ENCODE assay signal across 2 cellular contexts in genomic region chr7:106504207-106504606, GRCh38.
A peak's percentile ranks its signal among the peaks of the same experiment; 100 is the strongest.
TF ChIP-seq lines count a peak whose summit lies in the region.

No MANE protein-coding gene starts in this region.

TF ChIP-seq in A549, 52 proteins besides CTCF, POLR2A, EP300 and RAD21:
- TF ChIP-seq PBX3 (IDR thresholded peaks at IDR 0.05) (no peak), MAFK (IDR thresholded peaks at IDR 0.05; ENCODE audit: partially characterized antibody) (peak; percentile 18)

TF ChIP-seq in K562, 482 proteins besides CTCF, POLR2A, EP300 and RAD21 (continues in another document):
- no peak for TF ChIP-seq PBX2 (CRISPR knock-in tag; IDR thresholded peaks at IDR 0.05; ENCODE audit: low read depth)
- TF ChIP-seq PBX2 (tag; conservative IDR thresholded peaks at IDR 0.05; ENCODE audit: low read depth) = no peak
- TF ChIP-seq POU5F1 (IDR thresholded peaks at IDR 0.05; ENCODE audit: borderline replicate concordance, low read depth, low read length, partially characterized antibody) = no peak
- no peak for TF ChIP-seq DLX4 (CRISPR knock-in tag; IDR thresholded peaks at IDR 0.05)
- no peak for TF ChIP-seq HDAC1 (IDR thresholded peaks at IDR 0.05)
- peak; percentile 67; the same call in 1 of the 2 replicates for TF ChIP-seq ATF4 (CRISPR knock-in tag; IDR thresholded peaks at IDR 0.05)
- no peak for TF ChIP-seq ZNF764 (CRISPR knock-in tag; IDR thresholded peaks at IDR 0.05; ENCODE audit: low read depth)
- no peak for TF ChIP-seq FOXA3 (CRISPR knock-in tag; conservative IDR thresholded peaks at IDR 0.05 in 1 of 2, IDR thresholded peaks at IDR 0.05 in 1 of 2)
- peak; percentile 43 for TF ChIP-seq ATF3 (IDR thresholded peaks at IDR 0.05)
- no peak for TF ChIP-seq ATF3 (CRISPR knock-in tag; conservative IDR thresholded peaks at IDR 0.05)
- no peak for TF ChIP-seq PURB (CRISPR knock-in tag; IDR thresholded peaks at IDR 0.05; ENCODE audit: low read depth)
- no peak for TF ChIP-seq ZNF408 (CRISPR knock-in tag; IDR thresholded peaks at IDR 0.05; ENCODE audit: low read depth)
- no peak for TF ChIP-seq ARNT (IDR thresholded peaks at IDR 0.05)
- no peak for TF ChIP-seq EP400 (IDR thresholded peaks at IDR 0.05)
- TF ChIP-seq ILF3 (IDR thresholded peaks at IDR 0.05; ENCODE audit: borderline replicate concordance) = no peak
- no peak for TF ChIP-seq ZNF239 (CRISPR knock-in tag; IDR thresholded peaks at IDR 0.05)
- no peak for TF ChIP-seq ZFX (CRISPR knock-in tag; IDR thresholded peaks at IDR 0.05)
- TF ChIP-seq CHD7 (IDR thresholded peaks at IDR 0.05; ENCODE audit: low read depth, low read length) = no peak
- TF ChIP-seq ZSCAN32 (CRISPR knock-in tag; IDR thresholded peaks at IDR 0.05) = peak; percentile 53; the same call in 1 of the 2 replicates
- no peak for TF ChIP-seq NR1H2 (CRISPR knock-in tag; IDR thresholded peaks at IDR 0.05)
- no peak for TF ChIP-seq NFATC3 (IDR thresholded peaks at IDR 0.05)
- TF ChIP-seq ZNF589 (CRISPR knock-in tag; IDR thresholded peaks at IDR 0.05; ENCODE audit: low read depth) = no peak
- TF ChIP-seq DACH1 (IDR thresholded peaks at IDR 0.05; ENCODE audit: partially characterized antibody) = no peak
- TF ChIP-seq ZNF436 (CRISPR knock-in tag; IDR thresholded peaks at IDR 0.05) = no peak
- TF ChIP-seq PATZ1 (CRISPR knock-in tag; IDR thresholded peaks at IDR 0.05; ENCODE audit: borderline replicate concordance) = no peak
- TF ChIP-seq PYGO2 (tag; IDR thresholded peaks at IDR 0.05) = no peak
- no peak for TF ChIP-seq ZBTB43 (CRISPR knock-in tag; IDR thresholded peaks at IDR 0.05)
- TF ChIP-seq ETS1 (conservative IDR thresholded peaks at IDR 0.05; ENCODE audit: control insufficient read depth, low read depth, low read length) = no peak
- TF ChIP-seq CEBPG (CRISPR knock-in tag; IDR thresholded peaks at IDR 0.05) = peak; percentile 33; the same call in 1 of the 2 replicates
- TF ChIP-seq CEBPG (tag; conservative IDR thresholded peaks at IDR 0.05 in 1 of 2, IDR thresholded peaks at IDR 0.05 in 1 of 2) = peak; percentile 5 to 44; a peak in 2 of 4 replicates
- no peak for TF ChIP-seq PRPF4 (IDR thresholded peaks at IDR 0.05; ENCODE audit: insufficient read depth, low read depth, low read length, poor library complexity, severe bottlenecking)
- no peak for TF ChIP-seq THAP12 (CRISPR knock-in tag; IDR thresholded peaks at IDR 0.05)
